Comparison of ENCODE assay signal across 1 cellular context in the genomic region with DNA sequence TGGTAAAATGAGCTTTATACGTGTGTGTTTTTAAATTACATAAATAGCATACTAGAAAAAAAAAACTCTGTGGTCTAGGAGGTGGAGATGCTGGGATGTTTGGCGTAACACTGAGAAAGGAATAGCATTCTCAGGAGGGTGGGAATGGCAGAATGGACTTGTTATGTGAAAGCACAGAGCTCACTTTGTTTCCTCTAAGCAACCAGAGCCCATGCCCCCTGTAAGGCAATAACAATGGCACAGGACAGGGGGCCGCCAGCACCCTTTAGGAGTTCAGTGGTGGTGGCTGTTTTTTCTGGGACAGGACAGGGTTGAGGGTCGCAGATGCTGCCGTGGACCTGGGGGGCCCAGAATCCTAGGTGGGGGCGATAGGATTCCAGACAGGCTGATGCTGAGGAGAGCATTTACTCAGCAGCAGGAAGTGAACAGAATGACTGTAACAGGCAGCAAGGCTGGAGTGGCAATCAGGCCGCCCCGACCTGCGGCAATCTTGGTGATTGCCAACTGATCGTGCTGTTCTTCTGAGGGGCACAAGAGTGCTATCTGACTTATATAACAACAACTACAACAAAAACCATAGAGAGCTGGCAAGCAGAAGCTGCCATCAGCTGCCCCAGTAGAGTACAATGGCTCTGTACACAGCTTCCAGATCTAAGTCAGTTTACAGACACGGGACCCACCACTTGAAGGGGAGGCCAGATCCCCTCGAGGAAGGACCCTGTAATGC.
TF ChIP-seq lines count a peak whose summit lies in the region.

No MANE protein-coding gene starts in this region.

TF ChIP-seq in HepG2, 621 proteins besides CTCF, POLR2A, EP300 and RAD21 (continued from another document):
- TF ChIP-seq, protein P1, sequence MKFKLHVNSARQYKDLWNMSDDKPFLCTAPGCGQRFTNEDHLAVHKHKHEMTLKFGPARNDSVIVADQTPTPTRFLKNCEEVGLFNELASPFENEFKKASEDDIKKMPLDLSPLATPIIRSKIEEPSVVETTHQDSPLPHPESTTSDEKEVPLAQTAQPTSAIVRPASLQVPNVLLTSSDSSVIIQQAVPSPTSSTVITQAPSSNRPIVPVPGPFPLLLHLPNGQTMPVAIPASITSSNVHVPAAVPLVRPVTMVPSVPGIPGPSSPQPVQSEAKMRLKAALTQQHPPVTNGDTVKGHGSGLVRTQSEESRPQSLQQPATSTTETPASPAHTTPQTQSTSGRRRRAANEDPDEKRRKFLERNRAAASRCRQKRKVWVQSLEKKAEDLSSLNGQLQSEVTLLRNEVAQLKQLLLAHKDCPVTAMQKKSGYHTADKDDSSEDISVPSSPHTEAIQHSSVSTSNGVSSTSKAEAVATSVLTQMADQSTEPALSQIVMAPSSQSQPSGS (CRISPR knock-in tag; IDR thresholded peaks at IDR 0.05) = no peak
- TF ChIP-seq ZNF724P (CRISPR knock-in tag; IDR thresholded peaks at IDR 0.05; ENCODE audit: borderline replicate concordance) = no peak
- no peak for TF ChIP-seq ZNF44 (CRISPR knock-in tag; IDR thresholded peaks at IDR 0.05)
- TF ChIP-seq, protein P2, sequence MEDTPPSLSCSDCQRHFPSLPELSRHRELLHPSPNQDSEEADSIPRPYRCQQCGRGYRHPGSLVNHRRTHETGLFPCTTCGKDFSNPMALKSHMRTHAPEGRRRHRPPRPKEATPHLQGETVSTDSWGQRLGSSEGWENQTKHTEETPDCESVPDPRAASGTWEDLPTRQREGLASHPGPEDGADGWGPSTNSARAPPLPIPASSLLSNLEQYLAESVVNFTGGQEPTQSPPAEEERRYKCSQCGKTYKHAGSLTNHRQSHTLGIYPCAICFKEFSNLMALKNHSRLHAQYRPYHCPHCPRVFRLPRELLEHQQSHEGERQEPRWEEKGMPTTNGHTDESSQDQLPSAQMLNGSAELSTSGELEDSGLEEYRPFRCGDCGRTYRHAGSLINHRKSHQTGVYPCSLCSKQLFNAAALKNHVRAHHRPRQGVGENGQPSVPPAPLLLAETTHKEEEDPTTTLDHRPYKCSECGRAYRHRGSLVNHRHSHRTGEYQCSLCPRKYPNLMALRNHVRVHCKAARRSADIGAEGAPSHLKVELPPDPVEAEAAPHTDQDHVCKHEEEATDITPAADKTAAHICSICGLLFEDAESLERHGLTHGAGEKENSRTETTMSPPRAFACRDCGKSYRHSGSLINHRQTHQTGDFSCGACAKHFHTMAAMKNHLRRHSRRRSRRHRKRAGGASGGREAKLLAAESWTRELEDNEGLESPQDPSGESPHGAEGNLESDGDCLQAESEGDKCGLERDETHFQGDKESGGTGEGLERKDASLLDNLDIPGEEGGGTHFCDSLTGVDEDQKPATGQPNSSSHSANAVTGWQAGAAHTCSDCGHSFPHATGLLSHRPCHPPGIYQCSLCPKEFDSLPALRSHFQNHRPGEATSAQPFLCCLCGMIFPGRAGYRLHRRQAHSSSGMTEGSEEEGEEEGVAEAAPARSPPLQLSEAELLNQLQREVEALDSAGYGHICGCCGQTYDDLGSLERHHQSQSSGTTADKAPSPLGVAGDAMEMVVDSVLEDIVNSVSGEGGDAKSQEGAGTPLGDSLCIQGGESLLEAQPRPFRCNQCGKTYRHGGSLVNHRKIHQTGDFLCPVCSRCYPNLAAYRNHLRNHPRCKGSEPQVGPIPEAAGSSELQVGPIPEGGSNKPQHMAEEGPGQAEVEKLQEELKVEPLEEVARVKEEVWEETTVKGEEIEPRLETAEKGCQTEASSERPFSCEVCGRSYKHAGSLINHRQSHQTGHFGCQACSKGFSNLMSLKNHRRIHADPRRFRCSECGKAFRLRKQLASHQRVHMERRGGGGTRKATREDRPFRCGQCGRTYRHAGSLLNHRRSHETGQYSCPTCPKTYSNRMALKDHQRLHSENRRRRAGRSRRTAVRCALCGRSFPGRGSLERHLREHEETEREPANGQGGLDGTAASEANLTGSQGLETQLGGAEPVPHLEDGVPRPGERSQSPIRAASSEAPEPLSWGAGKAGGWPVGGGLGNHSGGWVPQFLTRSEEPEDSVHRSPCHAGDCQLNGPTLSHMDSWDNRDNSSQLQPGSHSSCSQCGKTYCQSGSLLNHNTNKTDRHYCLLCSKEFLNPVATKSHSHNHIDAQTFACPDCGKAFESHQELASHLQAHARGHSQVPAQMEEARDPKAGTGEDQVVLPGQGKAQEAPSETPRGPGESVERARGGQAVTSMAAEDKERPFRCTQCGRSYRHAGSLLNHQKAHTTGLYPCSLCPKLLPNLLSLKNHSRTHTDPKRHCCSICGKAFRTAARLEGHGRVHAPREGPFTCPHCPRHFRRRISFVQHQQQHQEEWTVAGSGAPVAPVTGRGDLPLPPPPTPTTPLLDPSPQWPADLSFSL (CRISPR knock-in tag; IDR thresholded peaks at IDR 0.05) = no peak
